In genomic region chr19:30686252-30686762, GRCh38 we compare ENCODE assay signal across 12 cellular contexts.
A peak's percentile ranks its signal among the peaks of the same experiment; 100 is the strongest.
DNase-seq lines count a peak whose midpoint lies in the region; ATAC-seq and TF ChIP-seq lines count a peak whose summit lies in the region.
"Had no signal": no experiment of that assay in that cellular context is flagged by ENCODE, and none has a peak within 500 bp of the region (broad histone marks: within the 10 kb centered on the region; RNA-seq: fewer than 3 reads in every experiment).

No MANE protein-coding gene starts in this region.

- peak; percentile 27 for DNase-seq in BE2C
- peak; percentile 22 for DNase-seq in choroid plexus epithelial cell (ENCODE audit: low read depth)
- DNase-seq in activated naive CD4-positive, alpha-beta T cell treated with anti-CD3 and anti-CD28 coated beads, Interleukin-2, amount 10 ng/mL, durations not matched to agents 7 days and 5 days = no peak
- DNase-seq: activated CD4-positive, alpha-beta T cell treated with anti-CD3 and anti-CD28 coated beads, Interleukin-2, amount 10 ng/mL, durations not matched to agents 24 days and 14 days; CD4-positive, CD25-positive, alpha-beta regulatory T cell; NCI-H1048 had no signal

- peaks cover 7% of the 10 kb centered on the region for H3K4me1 ChIP-seq in BE2C

- H3K27me3 Mint-ChIP-seq in nephron (ENCODE audit: low read depth) = peaks cover 10% of the 10 kb centered on the region
- H3K27me3 Mint-ChIP-seq in activated naive CD4-positive, alpha-beta T cell treated with anti-CD3 and anti-CD28 coated beads, Interleukin-2, amount 10 ng/mL, durations not matched to agents 7 days and 5 days = peaks cover 44% of the 10 kb centered on the region

- H3K9me3 ChIP-seq in BE2C = no peaks in the 10 kb centered on the region

- H3K4me1 Mint-ChIP-seq in nephron = peaks cover 61% of the 10 kb centered on the region
- no peaks in the 10 kb centered on the region for H3K4me1 Mint-ChIP-seq in activated naive CD4-positive, alpha-beta T cell treated with anti-CD3 and anti-CD28 coated beads, Interleukin-2, amount 10 ng/mL, durations not matched to agents 7 days and 5 days
- H3K4me1 Mint-ChIP-seq: activated CD4-positive, alpha-beta T cell treated with anti-CD3 and anti-CD28 coated beads, Interleukin-2, amount 10 ng/mL, durations not matched to agents 24 days and 14 days had no signal

- no peaks in the 10 kb centered on the region for H3K9me3 Mint-ChIP-seq in nephron
- no peaks in the 10 kb centered on the region for H3K9me3 Mint-ChIP-seq in activated naive CD4-positive, alpha-beta T cell treated with anti-CD3 and anti-CD28 coated beads, Interleukin-2, amount 10 ng/mL, durations not matched to agents 7 days and 5 days
- H3K9me3 Mint-ChIP-seq: activated CD4-positive, alpha-beta T cell treated with anti-CD3 and anti-CD28 coated beads, Interleukin-2, amount 10 ng/mL, durations not matched to agents 24 days and 14 days had no signal

- H3K27ac Mint-ChIP-seq in nephron = peak overlapping the region; percentile 65 to 80 (median 76)
- no peak overlapping the region for H3K27ac Mint-ChIP-seq in activated naive CD4-positive, alpha-beta T cell treated with anti-CD3 and anti-CD28 coated beads, Interleukin-2, amount 10 ng/mL, durations not matched to agents 7 days and 5 days
- H3K27ac Mint-ChIP-seq: activated CD4-positive, alpha-beta T cell treated with anti-CD3 and anti-CD28 coated beads, Interleukin-2, amount 10 ng/mL, durations not matched to agents 24 days and 14 days had no signal

- peak overlapping the region in 2 of 3 experiments; percentile 5 to 38 for H3K4me3 Mint-ChIP-seq in nephron
- H3K4me3 Mint-ChIP-seq in activated naive CD4-positive, alpha-beta T cell treated with anti-CD3 and anti-CD28 coated beads, Interleukin-2, amount 10 ng/mL, durations not matched to agents 7 days and 5 days = no peak overlapping the region
- H3K4me3 Mint-ChIP-seq: activated CD4-positive, alpha-beta T cell treated with anti-CD3 and anti-CD28 coated beads, Interleukin-2, amount 10 ng/mL, durations not matched to agents 24 days and 14 days; CD4-positive, CD25-positive, alpha-beta regulatory T cell had no signal

- H3K27me3 ChIP-seq in BE2C = no peaks in the 10 kb centered on the region

- H3K4me3 ChIP-seq in BE2C (ENCODE audit: low read depth, low read length) (peak overlapping the region; percentile 59), choroid plexus epithelial cell (ENCODE audit: low read depth, low read length) (no peak overlapping the region)
- H3K4me3 ChIP-seq: GM12878 had no signal

- ATAC-seq in HG02840 (IDR thresholded peaks at IDR 0.05; ENCODE audit: low FRiP score, unreplicated experiment) = no peak
- ATAC-seq in GM21367 (IDR thresholded peaks at IDR 0.05; ENCODE audit: unreplicated experiment) = no peak
- ATAC-seq in HG03571 (IDR thresholded peaks at IDR 0.05; ENCODE audit: unreplicated experiment) = no peak
- ATAC-seq: GM12878 had no signal

- no peaks in the 10 kb centered on the region for H3K36me3 Mint-ChIP-seq in nephron (ENCODE audit: low read depth)
- H3K36me3 Mint-ChIP-seq in activated naive CD4-positive, alpha-beta T cell treated with anti-CD3 and anti-CD28 coated beads, Interleukin-2, amount 10 ng/mL, durations not matched to agents 7 days and 5 days = no peaks in the 10 kb centered on the region
- H3K36me3 Mint-ChIP-seq: CD4-positive, CD25-positive, alpha-beta regulatory T cell had no signal

- TF ChIP-seq CTCF in BE2C (IDR thresholded peaks at IDR 0.05; ENCODE audit: low read depth, low read length) (peak; percentile 47), LNCAP (IDR thresholded peaks at IDR 0.05) (peak; percentile 38; the same call in 1 of the 2 replicates), choroid plexus epithelial cell (conservative IDR thresholded peaks at IDR 0.05; ENCODE audit: low read depth, low read length) (peak; percentile 28), nephron (IDR thresholded peaks at IDR 0.05; ENCODE audit: unreplicated experiment in 3 of 3) (peak; percentile 26 to 36 (median 28))

- no peaks in the 10 kb centered on the region for H3K36me3 ChIP-seq in BE2C

- CTCF ChIA-PET in activated naive CD4-positive, alpha-beta T cell treated with anti-CD3 and anti-CD28 coated beads, Interleukin-2, amount 10 ng/mL, durations not matched to agents 7 days and 5 days (lab: Charles Lee) = no interaction called here
